In the genomic region with DNA sequence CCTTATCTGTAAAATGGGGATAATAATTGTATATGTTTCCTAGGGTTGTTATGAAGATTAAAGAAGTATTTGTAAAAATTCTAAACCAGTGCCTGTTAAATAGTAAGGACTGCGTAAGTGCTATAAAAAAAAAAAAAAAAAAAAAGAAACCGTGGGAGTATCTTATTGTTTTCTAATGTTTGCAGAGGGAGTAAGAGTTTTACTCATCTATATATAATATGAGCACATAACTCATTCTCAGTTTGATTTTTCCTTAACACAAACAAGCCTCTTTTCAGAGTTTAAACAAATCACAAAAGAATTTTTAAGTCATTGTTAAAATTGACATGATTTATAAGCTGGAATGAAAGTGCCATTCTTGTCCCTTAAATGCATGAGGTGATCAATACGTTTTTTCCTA, we compare ENCODE assay signal across 7 cellular contexts.
"Had no signal": no experiment of that assay in that cellular context is flagged by ENCODE, and none has a peak within 500 bp of the region (broad histone marks: within the 10 kb centered on the region; RNA-seq: fewer than 3 reads in every experiment).

No MANE protein-coding gene starts in this region.

- H3K27ac Mint-ChIP-seq: GM23338, H9, IgD-negative memory B cell had no signal

- H3K4me3 ChIP-seq: GM23338 had no signal

- H3K4me2 ChIP-seq: GM23338 had no signal

- H2AFZ ChIP-seq: GM23338 had no signal

- FAIRE-seq: H1, H54, HepG2 had no signal

- ATAC-seq: GM23338, HepG2 had no signal

- H3K4me3 Mint-ChIP-seq: GM23338, H9, IgD-negative memory B cell had no signal

- H3K9me3 Mint-ChIP-seq: GM23338, IgD-negative memory B cell had no signal

- H3K27ac ChIP-seq: HL-60 had no signal

- DNase-seq: H9 had no signal

- H3K36me3 Mint-ChIP-seq: IgD-negative memory B cell had no signal

- H3K4me1 Mint-ChIP-seq: GM23338, H9, IgD-negative memory B cell had no signal
